ENCODE assay signal across 11 cellular contexts in genomic region chr15:40252141-40252437, GRCh38. TPM values are rescaled to one million over a fixed set of nuclear protein-coding genes. Genes with fewer than 3 reads are reported as not detected.
A peak's percentile ranks its signal among the peaks of the same experiment; 100 is the strongest.
DNase-seq lines count a peak whose midpoint lies in the region; ATAC-seq and TF ChIP-seq lines count a peak whose summit lies in the region.
"Had no signal": no experiment of that assay in that cellular context is flagged by ENCODE, and none has a peak within 500 bp of the region (broad histone marks: within the 10 kb centered on the region; RNA-seq: fewer than 3 reads in every experiment).

No MANE protein-coding gene starts in this region.

- CTCF ChIA-PET in activated naive CD4-positive, alpha-beta T cell treated with anti-CD3 and anti-CD28 coated beads, Interleukin-2, amount 10 ng/mL, durations not matched to agents 7 days and 5 days (lab: Charles Lee), result interaction anchor here (1.0 kb wide), 1 partner anchor 22 kb away, joined by 3 read pairs; no protein-coding TSS in a partner anchor

- no peaks in the 10 kb centered on the region for H3K9me3 Mint-ChIP-seq in activated naive CD4-positive, alpha-beta T cell treated with anti-CD3 and anti-CD28 coated beads, Interleukin-2, amount 50 U/mL, for 24 hours
- H3K9me3 Mint-ChIP-seq in activated naive CD4-positive, alpha-beta T cell treated with anti-CD3 and anti-CD28 coated beads, Interleukin-2, amount 10 ng/mL, durations not matched to agents 7 days and 5 days, result no peaks in the 10 kb centered on the region
- H3K9me3 Mint-ChIP-seq in mesothelial cell of epicardium (no peaks in the 10 kb centered on the region), type B pancreatic cell (no peaks in the 10 kb centered on the region)

- H3K27me3 Mint-ChIP-seq in activated naive CD4-positive, alpha-beta T cell treated with anti-CD3 and anti-CD28 coated beads, Interleukin-2, amount 50 U/mL, for 24 hours, result peaks cover 20% of the 10 kb centered on the region
- H3K27me3 Mint-ChIP-seq in activated naive CD4-positive, alpha-beta T cell treated with anti-CD3 and anti-CD28 coated beads, Interleukin-2, amount 10 ng/mL, durations not matched to agents 7 days and 5 days, result peaks cover 85% of the 10 kb centered on the region
- peaks cover 33% of the 10 kb centered on the region for H3K27me3 Mint-ChIP-seq in mesothelial cell of epicardium (ENCODE audit: low read depth)
- peaks cover 48% of the 10 kb centered on the region for H3K27me3 Mint-ChIP-seq in type B pancreatic cell

- TF ChIP-seq CTCF in epithelial cell of proximal tubule (conservative IDR thresholded peaks at IDR 0.05; ENCODE audit: low read depth, low read length), result no peak
- TF ChIP-seq CTCF in mesothelial cell of epicardium (IDR thresholded peaks at IDR 0.05; ENCODE audit: unreplicated experiment), result no peak
- TF ChIP-seq CTCF in type B pancreatic cell (conservative IDR thresholded peaks at IDR 0.05), result no peak

- H3K4me1 Mint-ChIP-seq in activated naive CD4-positive, alpha-beta T cell treated with anti-CD3 and anti-CD28 coated beads, Interleukin-2, amount 50 U/mL, for 24 hours, result peaks cover 6% of the 10 kb centered on the region
- H3K4me1 Mint-ChIP-seq in activated naive CD4-positive, alpha-beta T cell treated with anti-CD3 and anti-CD28 coated beads, Interleukin-2, amount 10 ng/mL, durations not matched to agents 7 days and 5 days, result peaks cover 6% of the 10 kb centered on the region
- peaks cover 14% of the 10 kb centered on the region for H3K4me1 Mint-ChIP-seq in mesothelial cell of epicardium
- H3K4me1 Mint-ChIP-seq in type B pancreatic cell (ENCODE audit: unreplicated experiment), result peaks cover 14% of the 10 kb centered on the region

- H3K27ac Mint-ChIP-seq in activated naive CD4-positive, alpha-beta T cell treated with anti-CD3 and anti-CD28 coated beads, Interleukin-2, amount 50 U/mL, for 24 hours, result no peak overlapping the region
- H3K27ac Mint-ChIP-seq in activated naive CD4-positive, alpha-beta T cell treated with anti-CD3 and anti-CD28 coated beads, Interleukin-2, amount 10 ng/mL, durations not matched to agents 7 days and 5 days, result no peak overlapping the region
- H3K27ac Mint-ChIP-seq in mesothelial cell of epicardium (no peak overlapping the region), type B pancreatic cell (no peak overlapping the region)

- H3K4me3 ChIP-seq in epithelial cell of proximal tubule (ENCODE audit: low read depth, low read length), result peak overlapping the region; percentile 43

- no peaks in the 10 kb centered on the region for H3K36me3 Mint-ChIP-seq in activated naive CD4-positive, alpha-beta T cell treated with anti-CD3 and anti-CD28 coated beads, Interleukin-2, amount 50 U/mL, for 24 hours
- H3K36me3 Mint-ChIP-seq in activated naive CD4-positive, alpha-beta T cell treated with anti-CD3 and anti-CD28 coated beads, Interleukin-2, amount 10 ng/mL, durations not matched to agents 7 days and 5 days, result no peaks in the 10 kb centered on the region
- H3K36me3 Mint-ChIP-seq in mesothelial cell of epicardium, result no peaks in the 10 kb centered on the region
- no peaks in the 10 kb centered on the region for H3K36me3 Mint-ChIP-seq in type B pancreatic cell

- DNase-seq in activated naive CD4-positive, alpha-beta T cell treated with anti-CD3 and anti-CD28 coated beads, Interleukin-2, amount 10 ng/mL, durations not matched to agents 7 days and 5 days, result no peak
- DNase-seq in epithelial cell of proximal tubule (ENCODE audit: low read depth), result no peak
- DNase-seq in mesothelial cell of epicardium (ENCODE audit: low spot score in 2 of 2, unreplicated experiment in 2 of 2), result no peak
- DNase-seq in type B pancreatic cell (ENCODE audit: extremely low spot score, unreplicated experiment), result no peak
- no peak for DNase-seq in COLO829 (ENCODE audit: low spot score)
- DNase-seq: ACHN, dermis blood vessel endothelial cell had no signal

- ATAC-seq in HG02588 (IDR thresholded peaks at IDR 0.05; ENCODE audit: unreplicated experiment) (no peak), HG03095 (IDR thresholded peaks at IDR 0.05; ENCODE audit: unreplicated experiment) (no peak)

- H3K4me3 Mint-ChIP-seq in activated naive CD4-positive, alpha-beta T cell treated with anti-CD3 and anti-CD28 coated beads, Interleukin-2, amount 50 U/mL, for 24 hours, result peak overlapping the region; percentile 8
- H3K4me3 Mint-ChIP-seq in activated naive CD4-positive, alpha-beta T cell treated with anti-CD3 and anti-CD28 coated beads, Interleukin-2, amount 10 ng/mL, durations not matched to agents 7 days and 5 days, result no peak overlapping the region
- H3K4me3 Mint-ChIP-seq in mesothelial cell of epicardium (peak overlapping the region; percentile 39), type B pancreatic cell (peak overlapping the region; percentile 44)

RNA-seq across cellular contexts. Expression of gene PAK6, which starts 13.2 kb away (rescaled TPM):
- total RNA-seq in epithelial cell of proximal tubule (4.5 and 7.1 TPM in 2 replicates), mesothelial cell of epicardium (10.1 to 11.1 TPM (median 10.2 TPM) in 3 replicates), type B pancreatic cell (ENCODE audit: low replicate concordance) (7.8 and 21.2 TPM in 2 replicates)
- total RNA-seq: dermis blood vessel endothelial cell had no signal

RNA-seq across cellular contexts. Expression of gene ANKRD63, which starts 30.8 kb away (rescaled TPM):
- total RNA-seq in epithelial cell of proximal tubule (0.22 TPM in 1 of 2 replicates, not detected in the other), mesothelial cell of epicardium (0.31 to 0.59 TPM (median 0.44 TPM) in 3 replicates), type B pancreatic cell (ENCODE audit: low replicate concordance) (0.98 and 1.5 TPM in 2 replicates)
- total RNA-seq: dermis blood vessel endothelial cell, M059J had no signal

RNA-seq across cellular contexts. Expression of gene PLCB2, which starts 55.6 kb away (rescaled TPM):
- 0.81 and 1.2 TPM in 2 replicates for total RNA-seq in epithelial cell of proximal tubule
- 9.8 to 11.5 TPM (median 10.7 TPM) in 3 replicates for total RNA-seq in mesothelial cell of epicardium
- 0.71 and 5.8 TPM in 2 replicates for total RNA-seq in type B pancreatic cell (ENCODE audit: low replicate concordance)
- total RNA-seq: M059J had no signal
